9 cellular contexts compared by ENCODE assay signal in genomic region chr12:51351913-51352532, GRCh38. TPM values are rescaled to one million over a fixed set of nuclear protein-coding genes. Genes with fewer than 3 reads are reported as not detected.
DNase-seq lines count a peak whose midpoint lies in the region; ATAC-seq, FAIRE-seq and TF ChIP-seq lines count a peak whose summit lies in the region.
"Had no signal": no experiment of that assay in that cellular context is flagged by ENCODE, and none has a peak within 500 bp of the region (broad histone marks: within the 10 kb centered on the region; RNA-seq: fewer than 3 reads in every experiment).

No MANE protein-coding gene starts in this region.

- H3K9me3 ChIP-seq in heart left ventricle (no peaks in the 10 kb centered on the region), endothelial cell of umbilical vein (replicated peaks; ENCODE audit: control insufficient read depth, insufficient read depth, low read length) (no peaks in the 10 kb centered on the region)

- H3K4me3 Mint-ChIP-seq in natural killer cell = no peak overlapping the region

- peak overlapping the region in 1 of 2 donors; percentile 51 for H3K27ac Mint-ChIP-seq in natural killer cell

- TSS peak; percentile 35 for BruUV-seq in endothelial cell of umbilical vein (replicated peaks; lab: Mats Ljungman, UMichigan)

- TF ChIP-seq CTCF in heart left ventricle (IDR thresholded peaks at IDR 0.05) (peak; percentile 33 to 63 (median 50)), endothelial cell of umbilical vein (IDR thresholded peaks at IDR 0.05; ENCODE audit: extremely low read depth in 1 of 2, insufficient read depth in 1 of 2, low read depth in 1 of 2, low read length in 2 of 2) (peak; percentile 66 to 80), natural killer cell (IDR thresholded peaks at IDR 0.05) (peak; percentile 77), coronary artery (IDR thresholded peaks at IDR 0.05) (no peak)

- H3K4me3 ChIP-seq in heart left ventricle (no peak overlapping the region), endothelial cell of umbilical vein (replicated peaks in 1 of 3; ENCODE audit: insufficient read depth in 1 of 3, low read depth in 1 of 3, low read length in 3 of 3) (no peak overlapping the region), coronary artery (no peak overlapping the region)

- dilution Hi-C loops in endothelial cell of umbilical vein (cut with MboI; ENCODE audit: extremely low pct_ligation_motif_present, low sequenced_read_pairs) = no loop called here

- FAIRE-seq in endothelial cell of umbilical vein (lab: Jason Lieb, UNC) = peak; percentile 85

- H3K9me3 Mint-ChIP-seq in natural killer cell = no peaks in the 10 kb centered on the region

- peaks cover 0 to under 1% (median 0%) of the 10 kb centered on the region in 9 donors for H3K36me3 ChIP-seq in heart left ventricle
- H3K36me3 ChIP-seq in endothelial cell of umbilical vein (ENCODE audit: control insufficient read depth in 2 of 2, extremely low read depth in 1 of 2, insufficient read depth in 2 of 2, low read length in 2 of 2) = no peaks in the 10 kb centered on the region

- no peaks in the 10 kb centered on the region for H3K36me3 Mint-ChIP-seq in natural killer cell

- H3K27me3 Mint-ChIP-seq in natural killer cell (ENCODE audit: low read depth in 2 of 2) = no peaks in the 10 kb centered on the region

- H3K27me3 ChIP-seq in heart left ventricle (no peaks in the 10 kb centered on the region), endothelial cell of umbilical vein (ENCODE audit: control insufficient read depth in 2 of 2, insufficient read depth in 2 of 2, low read length in 2 of 2) (no peaks in the 10 kb centered on the region)

- H2AFZ ChIP-seq in endothelial cell of umbilical vein (ENCODE audit: low read depth, low read length) = no peak overlapping the region

- peak in 3 of 4 donors; percentile 57 to 66 (median 59) for ATAC-seq in heart left ventricle
- ATAC-seq in Right ventricle myocardium inferior = no peak
- ATAC-seq in natural killer cell = peak; percentile 64 to 89 (median 74)
- no peak for ATAC-seq in GM21825 (IDR thresholded peaks at IDR 0.05; ENCODE audit: unreplicated experiment)

- intact Hi-C loops in heart left ventricle (cut with DNase I) (no loop called here), Right ventricle myocardium inferior (cut with DNase I) (no loop called here), endothelial cell of umbilical vein (cut with micrococcal nuclease) (loop anchor here (1.0 kb wide), 2 partner anchors 527 to 587 kb away; no protein-coding TSS in a partner anchor), natural killer cell (cut with micrococcal nuclease) (loop anchor here (1.0 kb wide), 1 partner anchor 587 kb away; no protein-coding TSS in a partner anchor)

- POLR2A ChIA-PET in endothelial cell of umbilical vein (lab: Charles Lee) = no interaction called here

- H3K4me1 Mint-ChIP-seq in natural killer cell = peaks cover 0 to 8% of the 10 kb centered on the region in 2 donors

- H4K20me1 ChIP-seq in endothelial cell of umbilical vein (replicated peaks; ENCODE audit: control insufficient read depth, extremely low read depth, insufficient read depth, low read length) = no peaks in the 10 kb centered on the region

- no peak overlapping the region for H3K27ac ChIP-seq in heart left ventricle
- no peak overlapping the region for H3K27ac ChIP-seq in endothelial cell of umbilical vein (ENCODE audit: insufficient read depth, low read depth, low read length)
- H3K27ac ChIP-seq in coronary artery = no peak overlapping the region

- H3K4me2 ChIP-seq in endothelial cell of umbilical vein (ENCODE audit: insufficient read depth, low read length) = no peak overlapping the region

- no peaks in the 10 kb centered on the region for H3K79me2 ChIP-seq in endothelial cell of umbilical vein (ENCODE audit: control insufficient read depth, insufficient read depth, low read length)

- no peaks in the 10 kb centered on the region for H3K9me1 ChIP-seq in endothelial cell of umbilical vein (replicated peaks; ENCODE audit: control insufficient read depth, extremely low read depth, insufficient read depth, low read length)

- no peaks in the 10 kb centered on the region for H3K4me1 ChIP-seq in heart left ventricle
- H3K4me1 ChIP-seq in endothelial cell of umbilical vein (ENCODE audit: control insufficient read depth, extremely low read depth, insufficient read depth, low read length) = no peaks in the 10 kb centered on the region

- TF ChIP-seq POLR2A in heart left ventricle (IDR thresholded peaks at IDR 0.05) (no peak), endothelial cell of umbilical vein (IDR thresholded peaks at IDR 0.05; ENCODE audit: low read depth, low read length) (peak; percentile 24)

- whole genome bisulfite sequencing in heart left ventricle, 4 donors = 34 to 42% (median 39%) methylated on average over 11 of the region's 11 CpGs

- CTCF ChIA-PET in endothelial cell of umbilical vein (lab: Charles Lee) = interaction anchor here (1.2 to 4.3 kb wide), 11 partner anchors 9 to 587 kb away, joined by 3 to 33 read pairs (median 7); partner anchors contain the start of gene SMAGP

- DNase-seq in heart left ventricle (peak in 1 of 5 donors; percentile 16), Right ventricle myocardium inferior (ENCODE audit: missing footprints) (no peak), NCI-H1694 (lab: John Stamatoyannopoulos, UW) (peak; percentile 35), endothelial cell of umbilical vein (ENCODE audit: low read depth, low spot score) (peak; percentile 66), natural killer cell (peak; percentile 35), coronary artery (ENCODE audit: low spot score) (no peak)
- DNase-seq in activated CD4-positive, alpha-beta T cell treated with anti-CD3 and anti-CD28 coated beads for 4 hours = peak; percentile 19 to 39

- no peak overlapping the region for H3K9ac ChIP-seq in endothelial cell of umbilical vein (replicated peaks; ENCODE audit: extremely low read depth, insufficient read depth, low read length)

TF ChIP-seq in endothelial cell of umbilical vein, 7 proteins besides CTCF, POLR2A, EP300 and RAD21:
- TF ChIP-seq FOS (IDR thresholded peaks at IDR 0.05; ENCODE audit: borderline replicate concordance, insufficient read depth, low read length) (no peak), MYC (IDR thresholded peaks at IDR 0.05; ENCODE audit: low read depth, low read length) (no peak), JUN (IDR thresholded peaks at IDR 0.05; ENCODE audit: borderline replicate concordance, insufficient read depth, insufficient read length, low read depth) (no peak), MAX (IDR thresholded peaks at IDR 0.05; ENCODE audit: insufficient read depth, insufficient read length) (no peak), POLR2AphosphoS5 (IDR thresholded peaks at IDR 0.05; ENCODE audit: insufficient read depth, low read depth, low read length) (no peak), EZH2 (IDR thresholded peaks at IDR 0.05; ENCODE audit: borderline replicate concordance, low read depth, low read length, severe bottlenecking) (no peak), GATA2 (IDR thresholded peaks at IDR 0.05; ENCODE audit: insufficient read depth, insufficient read length, low read depth, low read length) (no peak)
TF ChIP-seq in endothelial cell of umbilical vein: peak in this region for 0.

RNA-seq across cellular contexts. Expression of gene CELA1, which starts 5.5 kb away (rescaled TPM):
- total RNA-seq in heart left ventricle = not detected
- polyA plus RNA-seq in heart left ventricle = not detected
- total RNA-seq in Right ventricle myocardium inferior = not detected
- total RNA-seq in endothelial cell of umbilical vein = not detected in 2 replicates
- not detected in 2 replicates for polyA plus RNA-seq in endothelial cell of umbilical vein
- polyA plus RNA-seq in endothelial cell of umbilical vein (2011; cell fraction: cytosol; rRNA removed) = not detected in 2 replicates
- polyA plus RNA-seq in endothelial cell of umbilical vein (2011; cell fraction: nucleus; rRNA removed) = not detected in 2 replicates
- not detected in 2 replicates for polyA plus RNA-seq in endothelial cell of umbilical vein (2012)
- polyA minus RNA-seq in endothelial cell of umbilical vein = not detected in 2 replicates
- polyA minus RNA-seq in endothelial cell of umbilical vein (2011; cell fraction: cytosol; rRNA and poly(A)+ RNA removed) = not detected
- polyA minus RNA-seq in endothelial cell of umbilical vein (2011; cell fraction: nucleus; rRNA and poly(A)+ RNA removed) = not detected in 2 replicates
- total RNA-seq in natural killer cell = under 1 TPM in 2 of 3 donors, not detected in 1; 0.53 to 0.66 TPM
- polyA plus RNA-seq: esophagus had no signal

RNA-seq across cellular contexts. Expression of gene BIN2, which starts 28.0 kb away (rescaled TPM):
- total RNA-seq in heart left ventricle = 10 to 100 TPM in 1 of 9 donors, 1 to 10 TPM in 6, under 1 TPM in 2; 0.90 to 23.8 (median 1.8) TPM
- polyA plus RNA-seq in heart left ventricle = 1 to 10 TPM in 1 of 2 donors, under 1 TPM in 1; 0.72 to 1.5 TPM
- 2.0 TPM for total RNA-seq in Right ventricle myocardium inferior
- not detected in 2 replicates for total RNA-seq in endothelial cell of umbilical vein
- polyA plus RNA-seq in endothelial cell of umbilical vein = not detected in 2 replicates
- not detected in 2 replicates for polyA plus RNA-seq in endothelial cell of umbilical vein (2011; cell fraction: cytosol; rRNA removed)
- not detected in 2 replicates for polyA plus RNA-seq in endothelial cell of umbilical vein (2011; cell fraction: nucleus; rRNA removed)
- polyA plus RNA-seq in endothelial cell of umbilical vein (2012) = not detected in 2 replicates
- polyA minus RNA-seq in endothelial cell of umbilical vein = not detected in 2 replicates
- not detected for polyA minus RNA-seq in endothelial cell of umbilical vein (2011; cell fraction: cytosol; rRNA and poly(A)+ RNA removed)
- polyA minus RNA-seq in endothelial cell of umbilical vein (2011; cell fraction: nucleus; rRNA and poly(A)+ RNA removed) = not detected in 2 replicates
- 100 to 1,000 TPM; 443 to 495 (median 478) TPM for total RNA-seq in natural killer cell

RNA-seq across cellular contexts. Expression of gene GALNT6, which starts 39.2 kb away (rescaled TPM):
- total RNA-seq in heart left ventricle (1 to 10 TPM in 5 of 9 donors, under 1 TPM in 4; 0.62 to 8.0 (median 1.1) TPM), Right ventricle myocardium inferior (1.7 TPM), endothelial cell of umbilical vein (38.3 and 39.2 TPM in 2 replicates), natural killer cell (10 to 100 TPM; 19.3 to 38.5 (median 33.9) TPM)
- polyA plus RNA-seq in heart left ventricle (under 1 TPM; 0.08 to 0.71 TPM), endothelial cell of umbilical vein (13.8 and 18.7 TPM in 2 replicates)
- 18.8 and 20.6 TPM in 2 replicates for polyA plus RNA-seq in endothelial cell of umbilical vein (2011; cell fraction: cytosol; rRNA removed)
- polyA plus RNA-seq in endothelial cell of umbilical vein (2011; cell fraction: nucleus; rRNA removed) = 14.1 and 16.7 TPM in 2 replicates
- polyA plus RNA-seq in endothelial cell of umbilical vein (2012) = 24.9 and 66.5 TPM in 2 replicates
- 22.0 and 25.6 TPM in 2 replicates for polyA minus RNA-seq in endothelial cell of umbilical vein
- polyA minus RNA-seq in endothelial cell of umbilical vein (2011; cell fraction: cytosol; rRNA and poly(A)+ RNA removed) = not detected
- 13.3 and 16.1 TPM in 2 replicates for polyA minus RNA-seq in endothelial cell of umbilical vein (2011; cell fraction: nucleus; rRNA and poly(A)+ RNA removed)

Comparison
In these comparisons a context has a peak if more than half of its experiments do, and no peak if none do; other contexts are left out.
1. ATAC-seq: peak in heart left ventricle (3 of 4) and natural killer cell (3 of 3); none in Right ventricle myocardium inferior (single experiment) and GM21825 (single experiment).
2. DNase-seq: peak in NCI-H1694 (single experiment), activated CD4-positive, alpha-beta T cell treated with anti-CD3 and anti-CD28 coated beads for 4 hours (2 of 2), endothelial cell of umbilical vein (single experiment) and natural killer cell (single experiment); none in Right ventricle myocardium inferior (single experiment) and coronary artery (single experiment).
3. RNA of gene BIN2, which starts 28.0 kb away (total RNA-seq): 443 to 495 TPM in natural killer cell; 2.0 TPM in Right ventricle myocardium inferior (single experiment), 0.90 to 23.8 TPM in heart left ventricle and not detected in endothelial cell of umbilical vein; every median in the first group is over 10 times any median in the second.
4. intact Hi-C loops: an anchor here in endothelial cell of umbilical vein (1.0 kb wide) and natural killer cell (1.0 kb wide); none called in heart left ventricle and Right ventricle myocardium inferior.